15 cellular contexts compared by ENCODE assay signal in the genomic region with DNA sequence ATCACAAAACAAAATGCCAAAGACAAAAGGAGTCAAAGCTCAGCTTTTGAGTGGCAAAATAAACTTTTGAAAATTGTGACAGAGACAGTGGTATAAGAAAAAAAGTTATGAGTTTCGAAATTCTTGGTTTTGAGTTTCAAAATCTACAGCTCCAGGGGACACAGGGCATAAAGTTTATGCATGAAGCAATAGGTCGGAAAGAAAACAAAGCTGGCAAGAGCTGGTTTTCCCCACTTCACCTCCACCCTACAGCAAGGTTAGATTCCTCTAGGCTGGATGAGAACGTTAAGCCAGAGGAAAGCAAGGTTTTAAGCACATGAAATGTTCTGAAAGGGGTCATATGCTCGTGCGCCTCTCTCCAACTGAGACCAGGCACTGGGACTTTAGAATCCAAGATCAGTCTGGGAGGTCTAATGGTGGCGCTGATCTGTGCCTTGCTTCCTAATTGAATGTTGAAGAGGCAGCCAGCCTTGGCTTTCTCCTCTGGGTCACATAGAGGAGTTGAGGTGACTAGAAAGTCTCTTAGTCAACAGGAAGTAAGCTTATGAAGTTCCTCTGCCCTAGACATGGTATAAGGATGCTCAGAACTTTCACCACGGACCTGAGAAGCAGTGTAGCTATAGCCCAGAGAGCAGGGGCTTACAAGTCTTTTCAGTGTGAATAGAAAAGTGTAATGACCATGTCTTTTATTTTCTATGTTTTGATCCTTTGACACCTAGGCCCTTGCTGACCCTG.
A peak's percentile ranks its signal among the peaks of the same experiment; 100 is the strongest.
DNase-seq lines count a peak whose midpoint lies in the region; ATAC-seq, FAIRE-seq and TF ChIP-seq lines count a peak whose summit lies in the region.
"Had no signal": no experiment of that assay in that cellular context is flagged by ENCODE, and none has a peak within 500 bp of the region (broad histone marks: within the 10 kb centered on the region; RNA-seq: fewer than 3 reads in every experiment).

No MANE protein-coding gene starts in this region.

- DNase-seq in CD1c-positive myeloid dendritic cell (ENCODE audit: extremely low spot score) = peak; percentile 12
- DNase-seq in GF-D8 (lab: John Stamatoyannopoulos, UW) = peak; percentile 25
- peak; percentile 89 for DNase-seq in OCI-M1 (lab: John Stamatoyannopoulos, UW)
- no peak for DNase-seq in H54 (ENCODE audit: insufficient read length, low spot score)
- DNase-seq in amniotic stem cell (lab: John Stamatoyannopoulos, UW) = no peak
- DNase-seq: activated T-cell treated with anti-CD3 and anti-CD28 coated beads, Interleukin-2, amount 50 U/mL, for 1 hour; NCI-H1105; NCI-H2171 treated with DMSO at 0.1 percent for 48 hours; Peyer's patch; psoas muscle had no signal

- peak overlapping the region; percentile 61 to 68 for H3K27ac ChIP-seq in mucosa of rectum (ENCODE audit: low read depth in 2 of 2, low read length in 2 of 2)
- H3K27ac ChIP-seq: Peyer's patch, psoas muscle, suprapubic skin had no signal

- no peaks in the 10 kb centered on the region for H3K36me3 ChIP-seq in mucosa of rectum (ENCODE audit: control insufficient read depth in 2 of 2, insufficient read depth in 2 of 2, low read length in 2 of 2)
- H3K36me3 ChIP-seq: Peyer's patch, suprapubic skin had no signal

- H3K27me3 ChIP-seq in mucosa of rectum (ENCODE audit: control insufficient read depth in 2 of 2, insufficient read depth in 2 of 2, low read length in 2 of 2) = no peaks in the 10 kb centered on the region
- H3K27me3 ChIP-seq: Peyer's patch, suprapubic skin had no signal

- H3K9me3 ChIP-seq in mucosa of rectum (ENCODE audit: control insufficient read depth in 2 of 2, low read length in 2 of 2) = no peaks in the 10 kb centered on the region
- H3K9me3 ChIP-seq: Peyer's patch, psoas muscle, suprapubic skin had no signal

- H3K9ac ChIP-seq in mucosa of rectum (ENCODE audit: low read depth in 1 of 2, low read length in 2 of 2) = no peak overlapping the region

- no peak for ATAC-seq in HG02571 (IDR thresholded peaks at IDR 0.05; ENCODE audit: unreplicated experiment)
- ATAC-seq: HepG2, psoas muscle had no signal

- no peak overlapping the region for H3K4me3 ChIP-seq in mucosa of rectum (ENCODE audit: low read length in 2 of 2)
- H3K4me3 ChIP-seq: Peyer's patch, psoas muscle, suprapubic skin had no signal

- TF ChIP-seq POLR2A in H54 (IDR thresholded peaks at IDR 0.05; ENCODE audit: low read depth, low read length) = no peak

- H3K4me1 ChIP-seq in mucosa of rectum (ENCODE audit: control insufficient read depth in 2 of 2, insufficient read depth in 2 of 2, low read length in 2 of 2) = peaks cover 18 to 23% of the 10 kb centered on the region in 2 donors
- H3K4me1 ChIP-seq: psoas muscle, suprapubic skin had no signal

- no peak for FAIRE-seq in H54 (lab: Jason Lieb, UNC)
- FAIRE-seq: GM19239, HepG2 had no signal

Comparison
In these comparisons a context has a peak if more than half of its experiments do, and no peak if none do; other contexts are left out.
1. DNase-seq: peak in CD1c-positive myeloid dendritic cell (single experiment), GF-D8 (single experiment) and OCI-M1 (single experiment); none in H54 (single experiment) and amniotic stem cell (single experiment).